ENCODE assay signal across 8 cellular contexts in genomic region chr18:63098014-63098981, GRCh38.
DNase-seq lines count a peak whose midpoint lies in the region; ATAC-seq and TF ChIP-seq lines count a peak whose summit lies in the region.

No MANE protein-coding gene starts in this region.

- no peak for TF ChIP-seq CTCF in PC-3 (conservative IDR thresholded peaks at IDR 0.05; ENCODE audit: low read depth, low read length)
- TF ChIP-seq CTCF in gastrocnemius medialis (IDR thresholded peaks at IDR 0.05 in 4 of 5, conservative IDR thresholded peaks at IDR 0.05 in 1 of 5) = no peak

- in situ Hi-C loops in gastrocnemius medialis (cut with MboI; ENCODE audit: low sequenced_read_pairs in 4 of 4) = no loop called here

- H3K4me2 ChIP-seq in PC-3 (ENCODE audit: low read length) = no peak overlapping the region

- H3K4me3 ChIP-seq in PC-3 (ENCODE audit: low read length) (no peak overlapping the region), gastrocnemius medialis (no peak overlapping the region)

- CTCF ChIA-PET in PC-3 (lab: Charles Lee) = no interaction called here

- DNase-seq in SIG-M5 treated with dmso at 0.1 percent for 504 hours (lab: John Stamatoyannopoulos, UW; ENCODE audit: unreplicated experiment) (peak; percentile 91), NCI-H69 (lab: John Stamatoyannopoulos, UW) (no peak), PC-3 (no peak), gastrocnemius medialis (no peak)
- DNase-seq in natural killer cell treated with Interleukin-12 subunit alpha and Interleukin-12 subunit beta and Interleukin-15 and Interleukin-18, amount 100 ng/mL, for 72 hours (ENCODE audit: low spot score) = no peak

- H3K27ac ChIP-seq in PC-3 (ENCODE audit: low read length) = no peak overlapping the region
- no peak overlapping the region for H3K27ac ChIP-seq in gastrocnemius medialis

- H3K4me1 ChIP-seq in PC-3 (ENCODE audit: insufficient read depth, low read length) (no peaks in the 10 kb centered on the region), gastrocnemius medialis (peaks cover 9 to 15% of the 10 kb centered on the region in 2 donors)

- no peak overlapping the region for H2AFZ ChIP-seq in PC-3 (ENCODE audit: low read length)

- no peaks in the 10 kb centered on the region for H3K79me2 ChIP-seq in PC-3 (ENCODE audit: low read length)

- TF ChIP-seq POLR2A in gastrocnemius medialis (IDR thresholded peaks at IDR 0.05) = no peak

- peaks cover 14 to 26% of the 10 kb centered on the region in 2 donors for H3K27me3 Mint-ChIP-seq in natural killer cell treated with Interleukin-12 subunit alpha and Interleukin-12 subunit beta and Interleukin-15 and Interleukin-18, amount 100 ng/mL, for 72 hours

- no peaks in the 10 kb centered on the region for H3K36me3 ChIP-seq in PC-3 (ENCODE audit: low read depth, low read length)
- H3K36me3 ChIP-seq in gastrocnemius medialis = no peaks in the 10 kb centered on the region

- intact Hi-C loops in PC-3 (cut with micrococcal nuclease) (no loop called here), gastrocnemius medialis (cut with DNase I; ENCODE audit: low total_unique reads) (no loop called here)

- POLR2A ChIA-PET in PC-3 (lab: Charles Lee; ENCODE audit: unreplicated experiment) = no interaction called here

- ATAC-seq in GM18873 (IDR thresholded peaks at IDR 0.05; ENCODE audit: low FRiP score, unreplicated experiment) (peak; percentile 67), HG02870 (IDR thresholded peaks at IDR 0.05; ENCODE audit: unreplicated experiment) (peak; percentile 79), PC-3 (no peak), gastrocnemius medialis (no peak), SK-N-SH treated with all-trans-retinoic acid at 6 μM for 48 hours (no peak)
- ATAC-seq in natural killer cell treated with Interleukin-12 subunit alpha and Interleukin-12 subunit beta and Interleukin-15 and Interleukin-18, amount 100 ng/mL, for 72 hours = peak; percentile 75 to 77

- peaks cover 6% of the 10 kb centered on the region for H3K36me3 Mint-ChIP-seq in natural killer cell treated with Interleukin-12 subunit alpha and Interleukin-12 subunit beta and Interleukin-15 and Interleukin-18, amount 100 ng/mL, for 72 hours

- H4K20me1 ChIP-seq in PC-3 (ENCODE audit: low read length) = no peaks in the 10 kb centered on the region

- H3F3A ChIP-seq in PC-3 (ENCODE audit: low read length, unreplicated experiment) = no peaks in the 10 kb centered on the region

- no TSS peak for BruUV-seq in PC-3 (replicated peaks; lab: Mats Ljungman, UMichigan)

- H3K4me1 Mint-ChIP-seq in natural killer cell treated with Interleukin-12 subunit alpha and Interleukin-12 subunit beta and Interleukin-15 and Interleukin-18, amount 100 ng/mL, for 72 hours (ENCODE audit: low read depth in 2 of 2) = peaks cover 49 to 51% of the 10 kb centered on the region in 2 donors

- no peaks in the 10 kb centered on the region for H3K9me2 ChIP-seq in PC-3 (replicated peaks; ENCODE audit: low read length)

- H3K4me3 Mint-ChIP-seq in natural killer cell treated with Interleukin-12 subunit alpha and Interleukin-12 subunit beta and Interleukin-15 and Interleukin-18, amount 100 ng/mL, for 72 hours = peak overlapping the region; percentile 61

- peak overlapping the region; percentile 42 for H3K27ac Mint-ChIP-seq in natural killer cell treated with Interleukin-12 subunit alpha and Interleukin-12 subunit beta and Interleukin-15 and Interleukin-18, amount 100 ng/mL, for 72 hours

- no peak overlapping the region for H3K9ac ChIP-seq in PC-3 (ENCODE audit: low read length)

- H3K9me3 ChIP-seq in PC-3 (ENCODE audit: low read length) = no peaks in the 10 kb centered on the region
- no peaks in the 10 kb centered on the region for H3K9me3 ChIP-seq in gastrocnemius medialis

- peaks cover 25% of the 10 kb centered on the region for H3K27me3 ChIP-seq in PC-3 (ENCODE audit: low read length)
- H3K27me3 ChIP-seq in gastrocnemius medialis = no peaks in the 10 kb centered on the region

- H3K9me3 Mint-ChIP-seq in natural killer cell treated with Interleukin-12 subunit alpha and Interleukin-12 subunit beta and Interleukin-15 and Interleukin-18, amount 100 ng/mL, for 72 hours = peaks cover 4% of the 10 kb centered on the region

TF ChIP-seq in SK-N-SH treated with all-trans-retinoic acid at 6 μM for 48 hours, 23 proteins besides CTCF, POLR2A, EP300 and RAD21:
- TF ChIP-seq, protein P1, sequence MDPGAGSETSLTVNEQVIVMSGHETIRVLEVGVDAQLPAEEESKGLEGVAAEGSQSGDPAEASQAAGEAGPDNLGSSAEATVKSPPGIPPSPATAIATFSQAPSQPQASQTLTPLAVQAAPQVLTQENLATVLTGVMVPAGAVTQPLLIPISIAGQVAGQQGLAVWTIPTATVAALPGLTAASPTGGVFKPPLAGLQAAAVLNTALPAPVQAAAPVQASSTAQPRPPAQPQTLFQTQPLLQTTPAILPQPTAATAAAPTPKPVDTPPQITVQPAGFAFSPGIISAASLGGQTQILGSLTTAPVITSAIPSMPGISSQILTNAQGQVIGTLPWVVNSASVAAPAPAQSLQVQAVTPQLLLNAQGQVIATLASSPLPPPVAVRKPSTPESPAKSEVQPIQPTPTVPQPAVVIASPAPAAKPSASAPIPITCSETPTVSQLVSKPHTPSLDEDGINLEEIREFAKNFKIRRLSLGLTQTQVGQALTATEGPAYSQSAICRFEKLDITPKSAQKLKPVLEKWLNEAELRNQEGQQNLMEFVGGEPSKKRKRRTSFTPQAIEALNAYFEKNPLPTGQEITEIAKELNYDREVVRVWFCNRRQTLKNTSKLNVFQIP (CRISPR knock-in tag; IDR thresholded peaks at IDR 0.05; ENCODE audit: borderline replicate concordance, low read depth) = no peak
- TF ChIP-seq ZNF8 (CRISPR knock-in tag; IDR thresholded peaks at IDR 0.05) (no peak), ARNTL (CRISPR knock-in tag; IDR thresholded peaks at IDR 0.05; ENCODE audit: borderline replicate concordance, low read depth) (no peak), SNAI2 (CRISPR knock-in tag; IDR thresholded peaks at IDR 0.05) (no peak), ZFP3 (CRISPR knock-in tag; IDR thresholded peaks at IDR 0.05) (no peak), ZNF565 (CRISPR knock-in tag; conservative IDR thresholded peaks at IDR 0.05; ENCODE audit: low read depth) (no peak), ZFP30 (CRISPR knock-in tag; IDR thresholded peaks at IDR 0.05) (no peak), OSR1 (CRISPR knock-in tag; IDR thresholded peaks at IDR 0.05) (no peak), ISL1 (CRISPR knock-in tag; IDR thresholded peaks at IDR 0.05) (no peak), RARB (CRISPR knock-in tag; IDR thresholded peaks at IDR 0.05) (no peak), BACH2 (CRISPR knock-in tag; IDR thresholded peaks at IDR 0.05; ENCODE audit: borderline replicate concordance) (no peak), CSDC2 (CRISPR knock-in tag; IDR thresholded peaks at IDR 0.05) (no peak), ESRRG (CRISPR knock-in tag; IDR thresholded peaks at IDR 0.05) (no peak)

Comparison
In these comparisons a context has a peak if more than half of its experiments do, and no peak if none do; other contexts are left out.
1. ATAC-seq: peak in GM18873 (single experiment), HG02870 (single experiment) and natural killer cell treated with Interleukin-12 subunit alpha and Interleukin-12 subunit beta and Interleukin-15 and Interleukin-18, amount 100 ng/mL, for 72 hours (2 of 2); none in PC-3 (single experiment), gastrocnemius medialis (0 of 2) and SK-N-SH treated with all-trans-retinoic acid at 6 μM for 48 hours (single experiment).